ENCODE assay signal across 8 cellular contexts in genomic region chr13:91347996-91348905, GRCh38. TPM values are rescaled to one million over a fixed set of nuclear protein-coding genes. Genes with fewer than 3 reads are reported as not detected.
DNase-seq lines count a peak whose midpoint lies in the region; ATAC-seq and TF ChIP-seq lines count a peak whose summit lies in the region.

No MANE protein-coding gene starts in this region.

- ATAC-seq in GM18519 (IDR thresholded peaks at IDR 0.05; ENCODE audit: low FRiP score, unreplicated experiment) (peak; percentile 26), HG02642 (IDR thresholded peaks at IDR 0.05; ENCODE audit: poor library complexity, unreplicated experiment) (peak; percentile 37), thoracic aorta (ENCODE audit: insufficient number of reproducible peaks, low FRiP score, low read depth) (peak; percentile 77)

- H3K27me3 ChIP-seq in OCI-LY1 (ENCODE audit: insufficient read depth, low read length) = no peaks in the 10 kb centered on the region
- H3K27me3 ChIP-seq in thoracic aorta (replicated peaks; ENCODE audit: insufficient read depth) = no peaks in the 10 kb centered on the region

- H3K9me3 ChIP-seq in OCI-LY1 (ENCODE audit: low read length) = no peaks in the 10 kb centered on the region
- H3K9me3 ChIP-seq in thoracic aorta = no peaks in the 10 kb centered on the region

- H3K27ac ChIP-seq in OCI-LY1 (ENCODE audit: low read depth, low read length, poor library complexity, severe bottlenecking) (peak overlapping the region; percentile 68), thoracic aorta (peak overlapping the region; percentile 84)

- H4K20me1 ChIP-seq in OCI-LY1 (ENCODE audit: insufficient read depth, low read length) = peaks cover 19% of the 10 kb centered on the region

- peak; percentile 51 for DNase-seq in activated effector memory CD4-positive, alpha-beta T cell treated with Interleukin-2 at 50 U/mL for 16 hours
- peak; percentile 18 for DNase-seq in fibroblast of villous mesenchyme (ENCODE audit: low read depth)
- DNase-seq in nucleus accumbens (lab: John Stamatoyannopoulos, UW) = peak in 41 of 56 donors; percentile 2 to 89 (median 59)
- DNase-seq in thoracic aorta (ENCODE audit: low spot score) = no peak
- DNase-seq in inferior parietal cortex (ENCODE audit: extremely low spot score) = no peak

- peak overlapping the region; percentile 89 for H3K4me2 ChIP-seq in OCI-LY1 (ENCODE audit: low read length)

- H3K4me1 ChIP-seq in OCI-LY1 (ENCODE audit: insufficient read depth, low read length, severe bottlenecking) = peaks cover 46% of the 10 kb centered on the region
- peaks cover 13 to 16% of the 10 kb centered on the region in 2 donors for H3K4me1 ChIP-seq in thoracic aorta (ENCODE audit: control insufficient read depth in 1 of 2, low read depth in 2 of 2)

- H2AFZ ChIP-seq in OCI-LY1 (ENCODE audit: low read length) = no peak overlapping the region

- peaks cover 10% of the 10 kb centered on the region for H3F3A ChIP-seq in OCI-LY1 (ENCODE audit: insufficient read depth, low read length)

- H3K9me2 ChIP-seq in OCI-LY1 (ENCODE audit: low read depth, low read length) = no peaks in the 10 kb centered on the region

- H3K36me3 ChIP-seq in OCI-LY1 (ENCODE audit: insufficient read depth, low read length) (peaks cover 43% of the 10 kb centered on the region), thoracic aorta (peaks cover 9% of the 10 kb centered on the region)

- TF ChIP-seq CTCF in OCI-LY1 (IDR thresholded peaks at IDR 0.05; ENCODE audit: low read length) = peak; percentile 18; the same call in 1 of the 2 replicates
- TF ChIP-seq CTCF in fibroblast of villous mesenchyme (IDR thresholded peaks at IDR 0.05; ENCODE audit: insufficient read depth, low read depth, low read length) = no peak
- TF ChIP-seq CTCF in thoracic aorta (IDR thresholded peaks at IDR 0.05) = no peak

- peak overlapping the region; percentile 98 for H3K9ac ChIP-seq in OCI-LY1 (ENCODE audit: low read length)

- H3K4me3 ChIP-seq in OCI-LY1 (ENCODE audit: low read depth, low read length, poor library complexity, severe bottlenecking) = peak overlapping the region; percentile 99
- peak overlapping the region; percentile 61 for H3K4me3 ChIP-seq in fibroblast of villous mesenchyme (ENCODE audit: low read depth, low read length)
- H3K4me3 ChIP-seq in thoracic aorta = peak overlapping the region; percentile 93

- peaks cover 38% of the 10 kb centered on the region for H3K79me2 ChIP-seq in OCI-LY1 (ENCODE audit: insufficient read depth, low read length)

RNA-seq across cellular contexts. Expression of gene MIR17HG, which starts 0.8 kb away (rescaled TPM):
- 3.2 and 3.9 TPM in 2 replicates for total RNA-seq in fibroblast of villous mesenchyme
- 10 to 100 TPM in 1 of 2 donors, 1 to 10 TPM in 1; 2.7 to 16.5 TPM for total RNA-seq in thoracic aorta

RNA-seq across cellular contexts. Expression of gene GPC5, which starts 50.2 kb away (rescaled TPM):
- not detected in 2 replicates for total RNA-seq in fibroblast of villous mesenchyme
- total RNA-seq in thoracic aorta = 1 to 10 TPM in 1 of 2 donors, not detected in 1; 3.3 TPM

Comparison
In these comparisons a context has a peak if more than half of its experiments do, and no peak if none do; other contexts are left out.
1. ATAC-seq: peak in every context shown above with its lines; median percentile 77 in thoracic aorta; 37 in HG02642; 26 in GM18519.
2. DNase-seq: peak in activated effector memory CD4-positive, alpha-beta T cell treated with Interleukin-2 at 50 U/mL for 16 hours (single experiment), fibroblast of villous mesenchyme (single experiment) and nucleus accumbens (41 of 56); none in thoracic aorta (single experiment) and inferior parietal cortex (single experiment).
3. Peak in every context shown above with its lines, with median percentiles within 50 percentile points of each other: H3K4me3 ChIP-seq.